Comparison of ENCODE assay signal across 9 cellular contexts in genomic region chr4:13558881-13559280, GRCh38. TPM values are rescaled to one million over a fixed set of nuclear protein-coding genes. Genes with fewer than 3 reads are reported as not detected.
"Had no signal": no experiment of that assay in that cellular context is flagged by ENCODE, and none has a peak within 500 bp of the region (broad histone marks: within the 10 kb centered on the region; RNA-seq: fewer than 3 reads in every experiment).

No MANE protein-coding gene starts in this region.

- FAIRE-seq: TTC549 had no signal

- DNase-seq: activated naive CD4-positive, alpha-beta T cell treated with anti-CD3 and anti-CD28 coated beads, Interleukin-2, amount 50 U/mL, for 16 hours; activated T-cell treated with anti-CD3 and anti-CD28 coated beads, Interleukin-2, amount 50 U/mL, for 1 hour; cerebellar nuclear complex; nephron progenitor cell; stimulated activated CD4-positive, alpha-beta T cell treated with anti-CD3 and anti-CD28 coated beads, Interleukin-2, amount 100 ng/mL, for 48 hours; stimulated activated naive CD4-positive, alpha-beta T cell treated with Interleukin-2 at 50 U/mL for 16 hours had no signal

- ATAC-seq: sciatic nerve had no signal

RNA-seq across cellular contexts. Expression of gene NKX3-2, which starts 14.6 kb away (rescaled TPM):
- total RNA-seq: pulmonary artery endothelial cell, sciatic nerve had no signal
